25 cellular contexts compared by ENCODE assay signal in genomic region chr10:118054383-118054782, GRCh38.
"Had no signal": no experiment of that assay in that cellular context is flagged by ENCODE, and none has a peak within 500 bp of the region (broad histone marks: within the 10 kb centered on the region; RNA-seq: fewer than 3 reads in every experiment).

No MANE protein-coding gene starts in this region.

- FAIRE-seq: kidney, urothelium cell line had no signal

- H3K36me3 ChIP-seq: colonic mucosa, gastroesophageal sphincter, heart left ventricle, neural progenitor cell, prostate gland, right atrium auricular region, tibial artery had no signal

- H2AFZ ChIP-seq: hepatocyte, neural progenitor cell had no signal

- H3K27me3 ChIP-seq: colonic mucosa, gastroesophageal sphincter, heart left ventricle, hepatocyte, neural progenitor cell, right atrium auricular region, testis, tibial artery had no signal

- DNase-seq: colonic mucosa; effector CD8-positive, alpha-beta T cell; endodermal cell; heart left ventricle; kidney; mesenchymal stem cell; mucosa of descending colon; naive B cell; stimulated activated CD4-positive, alpha-beta T cell treated with anti-CD3 and anti-CD28 coated beads, Interleukin-12 subunit alpha, Interleukin-12 subunit beta, amount 100 ng/mL, for 4 hours; stimulated activated CD4-positive, alpha-beta T cell treated with anti-CD3 and anti-CD28 coated beads, Interleukin-4, amount 100 ng/mL, for 4 hours; stimulated activated naive CD8-positive, alpha-beta T cell treated with anti-CD3 and anti-CD28 coated beads, Interleukin-15, Interleukin-2, amounts not matched to agents 100 U/mL and 50 U/mL, for 24 hours; substantia nigra; testis; tibial artery had no signal

- H3K9ac ChIP-seq: neural progenitor cell had no signal

- H3K4me3 ChIP-seq: colonic mucosa, gastroesophageal sphincter, heart left ventricle, hepatocyte, lung, mucosa of descending colon, neural progenitor cell, prostate gland, right atrium auricular region, smooth muscle cell, testis, tibial artery had no signal

- H3K4me2 ChIP-seq: hepatocyte, neural progenitor cell, smooth muscle cell had no signal

- H3K4me1 ChIP-seq: colonic mucosa, gastroesophageal sphincter, heart left ventricle, neural progenitor cell, prostate gland, right atrium auricular region, testis had no signal

- ATAC-seq: gastroesophageal sphincter; heart left ventricle; left lobe of liver; mucosa of descending colon; sciatic nerve; stimulated activated memory B cell treated with anti-CD40 and anti-IgM and Interleukin-4, amounts not matched to agents 10 μg/mL and 1 μg/mL and 100 μg/mL, for 72 hours; stimulated activated naive CD8-positive, alpha-beta T cell treated with anti-CD3 and anti-CD28 coated beads, Interleukin-15, Interleukin-2, amounts not matched to agents 100 U/mL and 50 U/mL, for 24 hours had no signal

- H3K27ac ChIP-seq: colonic mucosa, gastroesophageal sphincter, heart left ventricle, hepatocyte, neural progenitor cell, prostate gland, right atrium auricular region, testis, tibial artery had no signal

- H3K79me2 ChIP-seq: hepatocyte had no signal

- H3K9me3 ChIP-seq: colonic mucosa, gastroesophageal sphincter, heart left ventricle, mucosa of descending colon, prostate gland, right atrium auricular region, testis, tibial artery had no signal
